Comparison of ENCODE assay signal across 10 cellular contexts in genomic region chr15:51267047-51267713, GRCh38.
DNase-seq lines count a peak whose midpoint lies in the region; ATAC-seq, FAIRE-seq and TF ChIP-seq lines count a peak whose summit lies in the region.
"Had no signal": no experiment of that assay in that cellular context is flagged by ENCODE, and none has a peak within 500 bp of the region (broad histone marks: within the 10 kb centered on the region; RNA-seq: fewer than 3 reads in every experiment).

No MANE protein-coding gene starts in this region.

- no peak overlapping the region for H4K91ac ChIP-seq in H1 (replicated peaks; ENCODE audit: insufficient read length, low read length)

- intact Hi-C loops in tibial artery (cut with DNase I; ENCODE audit: low total_unique reads) = no loop called here

- H3K9ac ChIP-seq in H1 (replicated peaks in 1 of 4; ENCODE audit: extremely low read depth in 1 of 4, low read depth in 3 of 4, low read length in 3 of 4) = peak overlapping the region in 1 of 4 experiments; percentile 23; a peak in 2 of 7 replicates
- H3K9ac ChIP-seq: BLaER1 had no signal

- FAIRE-seq in H1 (lab: Jason Lieb, UNC) = peak; percentile 7

- no peak overlapping the region for H3K56ac ChIP-seq in H1 (replicated peaks; ENCODE audit: insufficient read length, low read depth, low read length)

- WGBS in H1 (ENCODE audit: extremely low coverage in 1 of 2, insufficient coverage in 1 of 2, insufficient read length in 1 of 2, insufficient replicate concordance in 2 of 2, low coverage in 1 of 2, low lambda C conversion rate in 2 of 2, missing lambda C conversion rate in 1 of 2), 2 experiments = 3% methylated on average over 47 of the region's 47 CpGs; no CpG with 5 or more reads in 1 of the 2 experiments
- 1 to 2% methylated on average over 47 of the region's 47 CpGs for WGBS in lung, 2 donors

- peaks cover 0 to 8% (median 3%) of the 10 kb centered on the region in 4 experiments; a peak in 5 of 7 replicates for H3K4me1 ChIP-seq in H1 (replicated peaks in 1 of 4; ENCODE audit: control insufficient read depth in 3 of 4, insufficient read depth in 4 of 4, low read length in 3 of 4)
- peaks cover 5 to 7% of the 10 kb centered on the region in 2 donors for H3K4me1 ChIP-seq in lung (ENCODE audit: control insufficient read depth in 2 of 2, insufficient read depth in 2 of 2, low read length in 2 of 2)
- peaks cover 0 to 21% (median 13%) of the 10 kb centered on the region in 4 donors for H3K4me1 ChIP-seq in tibial artery
- H3K4me1 ChIP-seq: BLaER1 had no signal

- TF ChIP-seq EP300 in H1 (IDR thresholded peaks at IDR 0.05; ENCODE audit: borderline replicate concordance in 1 of 2, low read depth in 2 of 2, low read length in 2 of 2) = no peak

- H3K23me2 ChIP-seq in H1 (ENCODE audit: low read depth, low read length) = peaks cover 8% of the 10 kb centered on the region; the same call in 1 of the 2 replicates

- no peak overlapping the region for H3K4ac ChIP-seq in H1 (replicated peaks; ENCODE audit: insufficient read length, low read depth, low read length)

- TF ChIP-seq POLR2A in H1 (IDR thresholded peaks at IDR 0.05; ENCODE audit: control extremely low read depth in 1 of 2, low read depth in 2 of 2, low read length in 2 of 2) = no peak

- H3K4me3 ChIP-seq in H1 (ENCODE audit: extremely low read depth in 1 of 4, insufficient read depth in 2 of 4, low read depth in 3 of 4, low read length in 4 of 4) = peak overlapping the region; percentile 53 to 69 (median 56)
- H3K4me3 ChIP-seq in lung = peak overlapping the region; percentile 30
- H3K4me3 ChIP-seq in tibial artery = peak overlapping the region; percentile 59 to 67
- H3K4me3 ChIP-seq: BLaER1 had no signal

- H3K36me3 ChIP-seq in H1 (ENCODE audit: control insufficient read depth in 2 of 4, insufficient read depth in 4 of 4, low read length in 3 of 4) = no peaks in the 10 kb centered on the region
- H3K36me3 ChIP-seq in lung (ENCODE audit: control insufficient read depth in 2 of 2, insufficient read depth in 2 of 2, low read length in 2 of 2) = no peaks in the 10 kb centered on the region
- H3K36me3 ChIP-seq in tibial artery = no peaks in the 10 kb centered on the region
- H3K36me3 ChIP-seq: BLaER1 had no signal

- POLR2A ChIA-PET in H1 (lab: Charles Lee; ENCODE audit: partially characterized antibody) = interaction anchor here (1.1 kb wide), 1 partner anchor 11 kb away, joined by 4 read pairs; no protein-coding TSS in a partner anchor

- no peak for TF ChIP-seq RAD21 in H1 (IDR thresholded peaks at IDR 0.05 in 1 of 2, conservative IDR thresholded peaks at IDR 0.05 in 1 of 2; ENCODE audit: low read depth in 2 of 2, low read length in 2 of 2)

- CTCF ChIA-PET in H1 (lab: Charles Lee; ENCODE audit: partially characterized antibody) = interaction anchor here (0.6 to 4.7 kb wide), 17 partner anchors 11 to 522 kb away, joined by 3 to 28 read pairs (median 4); no protein-coding TSS in a partner anchor

- H3K14ac ChIP-seq in H1 (ENCODE audit: insufficient read length) = no peak overlapping the region

- H4K5ac ChIP-seq in H1 (ENCODE audit: insufficient read length, low read depth, low read length) = no peak overlapping the region

- H3K27me3 ChIP-seq in H1 (replicated peaks in 1 of 4; ENCODE audit: control insufficient read depth in 3 of 4, extremely low read depth in 1 of 4, insufficient read depth in 3 of 4, low read length in 3 of 4) = peaks cover 3 to 29% (median 25%) of the 10 kb centered on the region in 4 experiments
- no peaks in the 10 kb centered on the region for H3K27me3 ChIP-seq in lung (ENCODE audit: control insufficient read depth, insufficient read depth)
- H3K27me3 ChIP-seq in tibial artery = no peaks in the 10 kb centered on the region

- H2AK5ac ChIP-seq in H1 (ENCODE audit: low read depth, low read length) = no peak overlapping the region

- no peak overlapping the region for H3K18ac ChIP-seq in H1 (ENCODE audit: extremely low read depth, low read length)

- H3K79me2 ChIP-seq in H1 (ENCODE audit: control insufficient read depth in 1 of 2, insufficient read depth in 2 of 2, low read length in 2 of 2) = no peaks in the 10 kb centered on the region

- no peak overlapping the region for H2BK12ac ChIP-seq in H1 (ENCODE audit: low read depth, low read length)

- no peak overlapping the region for H4K8ac ChIP-seq in H1 (ENCODE audit: extremely low read depth, insufficient read depth, low read length)

- in situ Hi-C loops in ACHN (cut with HindIII; ENCODE audit: low pct_ligation_motif_present, low pct_unique_long_range_greater_than_20kb, low sequenced_read_pairs) = no loop called here

- DNase-seq in NCI-H1092 treated with DMSO at 0.1 percent for 48 hours (lab: John Stamatoyannopoulos, UW) = peak; percentile 6
- DNase-seq in NCI-H1092 (lab: John Stamatoyannopoulos, UW) = no peak
- peak in 1 of 2 experiments; percentile 59 for DNase-seq in H1 (ENCODE audit: low read depth in 1 of 2, low spot score in 2 of 2)
- DNase-seq in lung (ENCODE audit: low spot score) = no peak
- DNase-seq in tibial artery = no peak
- no peak for DNase-seq in stimulated activated naive CD4-positive, alpha-beta T cell (lab: John Stamatoyannopoulos, UW)
- DNase-seq in stimulated activated CD8-positive, alpha-beta memory T cell treated with anti-CD3 and anti-CD28 coated beads, Interleukin-4, amount 100 ng/mL, for 48 hours = no peak
- no peak for DNase-seq in ACHN
- DNase-seq: activated CD4-positive, alpha-beta memory T cell treated with anti-CD3 and anti-CD28 coated beads, Interleukin-2, amount 10 ng/mL, durations not matched to agents 7 days and 5 days had no signal

- no peak for TF ChIP-seq CTCF in H1 (IDR thresholded peaks at IDR 0.05; ENCODE audit: control extremely low read depth in 1 of 3, insufficient read depth in 1 of 3, low read depth in 1 of 3, low read length in 3 of 3)
- no peak for TF ChIP-seq CTCF in lung (IDR thresholded peaks at IDR 0.05; ENCODE audit: control extremely low read depth, extremely low read depth)
- no peak for TF ChIP-seq CTCF in tibial artery (IDR thresholded peaks at IDR 0.05)

- ATAC-seq in lung (ENCODE audit: insufficient read depth, low FRiP score) = no peak

- H2BK20ac ChIP-seq in H1 (ENCODE audit: low read length) = no peak overlapping the region

- no peaks in the 10 kb centered on the region for H4K20me1 ChIP-seq in H1 (replicated peaks in 1 of 2; ENCODE audit: control insufficient read depth in 1 of 2, insufficient read depth in 2 of 2, low read length in 2 of 2)
- H4K20me1 ChIP-seq: BLaER1 had no signal

- peaks cover 5% of the 10 kb centered on the region in 2 experiments; a peak in 2 of 4 replicates for H3K9me3 ChIP-seq in H1 (ENCODE audit: insufficient read depth in 2 of 2, low read depth in 1 of 2, low read length in 1 of 2)
- H3K9me3 ChIP-seq in lung (ENCODE audit: control insufficient read depth in 2 of 2, insufficient read depth in 1 of 2, low read length in 1 of 2) = peaks cover 0 to 2% of the 10 kb centered on the region in 2 donors
- H3K9me3 ChIP-seq in tibial artery = no peaks in the 10 kb centered on the region

- no peak overlapping the region for H2BK5ac ChIP-seq in H1 (ENCODE audit: low read depth, low read length)

- no peak overlapping the region for H3K23ac ChIP-seq in H1 (ENCODE audit: insufficient read length)

- no peaks in the 10 kb centered on the region for H3K79me1 ChIP-seq in H1 (ENCODE audit: low read depth, low read length)

- no peak overlapping the region for H2BK15ac ChIP-seq in H1 (ENCODE audit: low read length)

- H3K27ac ChIP-seq in H1 (ENCODE audit: low read depth, low read length) (no peak overlapping the region), lung (ENCODE audit: low read depth in 1 of 2, low read length in 1 of 2) (no peak overlapping the region), tibial artery (peak overlapping the region; percentile 62 to 68)
- H3K27ac ChIP-seq: BLaER1 had no signal

- no peak overlapping the region for H2BK120ac ChIP-seq in H1 (replicated peaks; ENCODE audit: low read depth, low read length)

- H2AFZ ChIP-seq in H1 (ENCODE audit: low read length) = peak overlapping the region; percentile 77; the same call in 1 of the 2 replicates

- peak overlapping the region; percentile 96 to 97 for H3K4me2 ChIP-seq in H1 (ENCODE audit: insufficient read depth in 1 of 2, low read depth in 2 of 2, low read length in 2 of 2)
- H3K4me2 ChIP-seq: BLaER1 had no signal

TF ChIP-seq in H1, 55 proteins besides CTCF, POLR2A, EP300 and RAD21:
- peak; percentile 53 for TF ChIP-seq ASH2L (IDR thresholded peaks at IDR 0.05; ENCODE audit: low read length)
- TF ChIP-seq CHD2 (IDR thresholded peaks at IDR 0.05; ENCODE audit: low read length) = no peak
- no peak for TF ChIP-seq TCF12 (IDR thresholded peaks at IDR 0.05; ENCODE audit: low read depth, low read length)
- TF ChIP-seq KDM4A (IDR thresholded peaks at IDR 0.05; ENCODE audit: low read depth, low read length, severe bottlenecking) = peak; percentile 48
- TF ChIP-seq RNF2 (IDR thresholded peaks at IDR 0.05; ENCODE audit: borderline replicate concordance, low read depth, low read length, missing control alignments, poor library complexity, severe bottlenecking) = peak; percentile 45
- no peak for TF ChIP-seq BACH1 (IDR thresholded peaks at IDR 0.05; ENCODE audit: low read length)
- no peak for TF ChIP-seq CBX5 (IDR thresholded peaks at IDR 0.05; ENCODE audit: low read depth, low read length)
- no peak for TF ChIP-seq CHD1 (IDR thresholded peaks at IDR 0.05; ENCODE audit: low read depth, low read length)
- TF ChIP-seq SUZ12 (IDR thresholded peaks at IDR 0.05; ENCODE audit: low read length) = peak; percentile 68; the same call in 1 of the 2 replicates
- TF ChIP-seq MAX (IDR thresholded peaks at IDR 0.05) = no peak
- TF ChIP-seq EZH2 (IDR thresholded peaks at IDR 0.05; ENCODE audit: low read depth, low read length, severe bottlenecking) = peak; percentile 59

Comparison
In these comparisons a context has a peak if more than half of its experiments do, and no peak if none do; other contexts are left out.
1. H3K27ac ChIP-seq: peak in tibial artery (2 of 2); none in H1 (single experiment) and lung (0 of 2).
2. Peak in every context shown above with its lines, with median percentiles within 50 percentile points of each other: H3K4me3 ChIP-seq.